Comparison of ENCODE assay signal across 28 cellular contexts in genomic region chr20:46606817-46607190, GRCh38. TPM values are rescaled to one million over a fixed set of nuclear protein-coding genes. Genes with fewer than 3 reads are reported as not detected.
DNase-seq lines count a peak whose midpoint lies in the region; ATAC-seq, FAIRE-seq and TF ChIP-seq lines count a peak whose summit lies in the region.
"Had no signal": no experiment of that assay in that cellular context is flagged by ENCODE, and none has a peak within 500 bp of the region (broad histone marks: within the 10 kb centered on the region; RNA-seq: fewer than 3 reads in every experiment).

No MANE protein-coding gene starts in this region.

- H3K9me3 Mint-ChIP-seq in stimulated activated naive CD8-positive, alpha-beta T cell treated with anti-CD3 and anti-CD28 coated beads, Interleukin-15, amount 100 ng/mL, for 72 hours, result peaks cover 0 to 7% of the 10 kb centered on the region in 2 donors
- peaks cover 9% of the 10 kb centered on the region for H3K9me3 Mint-ChIP-seq in osteocyte (ENCODE audit: unreplicated experiment)
- H3K9me3 Mint-ChIP-seq: CD4-positive, alpha-beta memory T cell; CD8-positive, alpha-beta memory T cell had no signal

- no TSS peak for BruUV-seq in K562 (replicated peaks; lab: Mats Ljungman, UMichigan)

- no peak for FAIRE-seq in K562 (lab: Jason Lieb, UNC)
- FAIRE-seq: A204.1, D721Med, G401.6, GM12878, GM12892, GM19239 had no signal

- H3K4me3 ChIP-seq in K562, result no peak overlapping the region
- no peak overlapping the region for H3K4me3 ChIP-seq in hepatocyte
- H3K4me3 ChIP-seq: BLaER1, GM12878 had no signal

- peak; percentile 14 for ATAC-seq in stimulated activated naive CD8-positive, alpha-beta T cell treated with anti-CD3 and anti-CD28 coated beads, Interleukin-15, Interleukin-2, amounts not matched to agents 100 U/mL and 50 U/mL, for 24 hours
- ATAC-seq in stimulated activated naive CD8-positive, alpha-beta T cell treated with anti-CD3 and anti-CD28 coated beads, Interleukin-15, amount 100 ng/mL, for 72 hours, result no peak
- ATAC-seq in K562 (no peak), HG03469 (IDR thresholded peaks at IDR 0.05; ENCODE audit: unreplicated experiment) (no peak)
- ATAC-seq: GM12878 had no signal

- no peak for TF ChIP-seq EP300 in K562 (IDR thresholded peaks at IDR 0.05; ENCODE audit: low read length)

- TF ChIP-seq CTCF in K562 (IDR thresholded peaks at IDR 0.05 in 2 of 3, conservative IDR thresholded peaks at IDR 0.05 in 1 of 3; ENCODE audit: insufficient read depth in 2 of 3, low read depth in 1 of 3, low read length in 3 of 3) (no peak), hepatocyte (IDR thresholded peaks at IDR 0.05; ENCODE audit: poor library complexity) (no peak), osteocyte (IDR thresholded peaks at IDR 0.05) (no peak), GM13977 (IDR thresholded peaks at IDR 0.05; ENCODE audit: extremely low read depth, insufficient read depth, missing control alignments) (no peak)

- H3K36me3 ChIP-seq in K562 (ENCODE audit: control insufficient read depth, insufficient read depth, low read length), result peaks cover 2% of the 10 kb centered on the region; the same call in 1 of the 3 replicates
- H3K36me3 ChIP-seq in hepatocyte (replicated peaks; ENCODE audit: insufficient read depth, low read depth), result no peaks in the 10 kb centered on the region
- H3K36me3 ChIP-seq: BE2C, BLaER1 had no signal

- H3K27ac ChIP-seq in K562 (ENCODE audit: extremely low read depth, low read depth, low read length) (no peak overlapping the region), hepatocyte (peak overlapping the region; percentile 50)
- H3K27ac ChIP-seq: BLaER1 had no signal

- no peak for TF ChIP-seq POLR2A in K562 (conservative IDR thresholded peaks at IDR 0.05)

- no peak overlapping the region for H3K27ac Mint-ChIP-seq in stimulated activated naive CD8-positive, alpha-beta T cell treated with anti-CD3 and anti-CD28 coated beads, Interleukin-15, amount 100 ng/mL, for 72 hours
- no peak overlapping the region for H3K27ac Mint-ChIP-seq in osteocyte (ENCODE audit: unreplicated experiment)
- H3K27ac Mint-ChIP-seq: CD14-positive monocyte; CD4-positive, alpha-beta memory T cell; CD4-positive, CD25-positive, alpha-beta regulatory T cell; CD8-positive, alpha-beta memory T cell had no signal

- no peaks in the 10 kb centered on the region for H3K9me2 ChIP-seq in hepatocyte (replicated peaks; ENCODE audit: insufficient read depth)

- TF ChIP-seq RAD21 in K562 (CRISPR knock-in tag; conservative IDR thresholded peaks at IDR 0.05 in 1 of 2, IDR thresholded peaks at IDR 0.05 in 1 of 2), result no peak

- H3K36me3 Mint-ChIP-seq in osteocyte (ENCODE audit: unreplicated experiment), result no peaks in the 10 kb centered on the region
- H3K36me3 Mint-ChIP-seq: CD14-positive monocyte; CD4-positive, CD25-positive, alpha-beta regulatory T cell had no signal

- H3K27me3 Mint-ChIP-seq in stimulated activated naive CD8-positive, alpha-beta T cell treated with anti-CD3 and anti-CD28 coated beads, Interleukin-15, amount 100 ng/mL, for 72 hours, result peaks cover 10% of the 10 kb centered on the region
- no peaks in the 10 kb centered on the region for H3K27me3 Mint-ChIP-seq in osteocyte (ENCODE audit: unreplicated experiment)

- peaks cover 1% of the 10 kb centered on the region for H3K4me1 Mint-ChIP-seq in stimulated activated naive CD8-positive, alpha-beta T cell treated with anti-CD3 and anti-CD28 coated beads, Interleukin-15, amount 100 ng/mL, for 72 hours
- no peaks in the 10 kb centered on the region for H3K4me1 Mint-ChIP-seq in osteocyte (ENCODE audit: unreplicated experiment)
- H3K4me1 Mint-ChIP-seq: CD14-positive monocyte; CD4-positive, alpha-beta memory T cell; CD4-positive, CD25-positive, alpha-beta regulatory T cell; CD8-positive, alpha-beta memory T cell had no signal

- H3K4me3 Mint-ChIP-seq in stimulated activated naive CD8-positive, alpha-beta T cell treated with anti-CD3 and anti-CD28 coated beads, Interleukin-15, amount 100 ng/mL, for 72 hours, result no peak overlapping the region
- no peak overlapping the region for H3K4me3 Mint-ChIP-seq in osteocyte (ENCODE audit: unreplicated experiment)
- H3K4me3 Mint-ChIP-seq: CD14-positive monocyte; CD4-positive, alpha-beta memory T cell; CD4-positive, CD25-positive, alpha-beta regulatory T cell; CD8-positive, alpha-beta memory T cell had no signal

- WGBS in K562 (ENCODE audit: insufficient coverage, low coverage, missing lambda C conversion rate), result 65% methylated on average over 4 of the region's 4 CpGs
- WGBS in hepatocyte (ENCODE audit: low lambda C conversion rate, missing lambda C conversion rate), result 100% methylated on average over 4 of the region's 4 CpGs

- no peak overlapping the region for H3K9ac ChIP-seq in K562 (ENCODE audit: insufficient read depth in 1 of 2, low read depth in 2 of 2, low read length in 2 of 2)
- H3K9ac ChIP-seq: BLaER1 had no signal

- H3K9me3 ChIP-seq in K562 (replicated peaks; ENCODE audit: control insufficient read depth, insufficient read depth, low read depth, low read length), result no peaks in the 10 kb centered on the region
- no peaks in the 10 kb centered on the region for H3K9me3 ChIP-seq in hepatocyte (ENCODE audit: low read depth)
- H3K9me3 ChIP-seq: BE2C had no signal

- CTCF ChIA-PET in K562 (lab: Yijun Ruan, JAX; ENCODE audit: low intra/inter-chr PET ratio), result no interaction called here

- in situ Hi-C loops in K562 (cut with MboI) (no loop called here), GM13977 (cut with MboI; ENCODE audit: low pct_unique_long_range_greater_than_20kb, low sequenced_read_pairs, unreplicated experiment) (no loop called here)

- H3K4me1 ChIP-seq in K562 (replicated peaks in 1 of 2; ENCODE audit: control insufficient read depth in 2 of 2, insufficient read depth in 2 of 2, low read length in 2 of 2) (no peaks in the 10 kb centered on the region; a peak in 1 of 5 replicates), hepatocyte (ENCODE audit: insufficient read depth) (peaks cover 16% of the 10 kb centered on the region)
- H3K4me1 ChIP-seq: BE2C had no signal

- no peak overlapping the region for H3K4me2 ChIP-seq in K562 (ENCODE audit: insufficient read depth, low read length)
- H3K4me2 ChIP-seq in hepatocyte, result no peak overlapping the region
- H3K4me2 ChIP-seq: BLaER1 had no signal

- H2AFZ ChIP-seq in K562 (ENCODE audit: low read depth, low read length) (no peak overlapping the region), hepatocyte (no peak overlapping the region)

- DNase-seq in stimulated activated naive CD8-positive, alpha-beta T cell treated with anti-CD3 and anti-CD28 coated beads, Interleukin-15, Interleukin-2, amounts not matched to agents 100 U/mL and 50 U/mL, for 24 hours, result no peak
- no peak for DNase-seq in stimulated activated naive CD8-positive, alpha-beta T cell treated with anti-CD3 and anti-CD28 coated beads, Interleukin-15, amount 100 ng/mL, for 72 hours
- DNase-seq in K562 (ENCODE audit: extremely low read depth in 1 of 4, low spot score in 3 of 4) (no peak), hepatocyte (ENCODE audit: low spot score) (no peak), osteocyte (ENCODE audit: extremely low spot score, unreplicated experiment) (peak; percentile 70), NCI-H187 treated with DMSO at 0.1 percent for 48 hours (lab: John Stamatoyannopoulos, UW) (no peak), GM13977 (ENCODE audit: low spot score) (no peak)
- DNase-seq: 8988T; ACHN; BE2C; C1 segment of cervical spinal cord; Calu3; CD4-positive, alpha-beta memory T cell; CD4-positive, CD25-positive, alpha-beta regulatory T cell; CD8-positive, alpha-beta memory T cell; COR-L47; DMS79 treated with DMSO at 0.1 percent for 48 hours had no signal

- H3K27me3 ChIP-seq in K562 (ENCODE audit: control insufficient read depth in 2 of 2, insufficient read depth in 2 of 2, low read length in 2 of 2) (no peaks in the 10 kb centered on the region), hepatocyte (no peaks in the 10 kb centered on the region)
- H3K27me3 ChIP-seq: BLaER1 had no signal

- H4K20me1 ChIP-seq in K562 (replicated peaks; ENCODE audit: control insufficient read depth, insufficient read depth, low read length) (no peaks in the 10 kb centered on the region), hepatocyte (ENCODE audit: insufficient read depth, poor library complexity, severe bottlenecking) (no peaks in the 10 kb centered on the region)
- H4K20me1 ChIP-seq: BLaER1 had no signal

- POLR2A ChIA-PET in K562 (lab: Yijun Ruan, JAX), result interaction anchor here (3.1 kb wide), 1 partner anchor 10 kb away, joined by 12 read pairs; no protein-coding TSS in a partner anchor

- no peaks in the 10 kb centered on the region for H3K9me1 ChIP-seq in K562 (ENCODE audit: control insufficient read depth, insufficient read depth, low read length)

- H3K79me2 ChIP-seq in K562 (ENCODE audit: control insufficient read depth, insufficient read depth, low read length), result no peaks in the 10 kb centered on the region
- H3K79me2 ChIP-seq in hepatocyte, result no peaks in the 10 kb centered on the region

- intact Hi-C loops in K562 (cut with micrococcal nuclease), result no loop called here

RNA-seq across cellular contexts. Expression of gene SLC13A3, which starts 44.5 kb away (rescaled TPM):
- 16.8 and 17.8 TPM in 2 replicates for total RNA-seq in K562 (2011; cell fraction: chromatin; rRNA removed; ENCODE audit: low replicate concordance)
- 12.0 and 14.7 TPM in 2 replicates for total RNA-seq in K562 (2011; cell fraction: nucleolus; rRNA removed)
- total RNA-seq in K562 (2011; cell fraction: nucleoplasm; rRNA removed), result 20.2 and 32.4 TPM in 2 replicates
- 9.9 and 10.0 TPM in 2 replicates for total RNA-seq in K562 (2014; rRNA removed)
- 8.5 and 8.8 TPM in 2 replicates for total RNA-seq in K562 (2014; rRNA removed; fragmentation: Illumina TruSeq; extraction: Trizol)
- total RNA-seq in K562 (2015; rRNA removed; fragmentation: Illumina TruSeq; extraction: Trizol), result 6.4 and 7.1 TPM in 2 replicates
- total RNA-seq in K562 (2021), result 14.9 and 16.4 TPM in 2 replicates
- polyA plus RNA-seq in K562 (2011; rRNA removed), result 8.5 and 11.2 TPM in 2 replicates
- 6.1 and 11.5 TPM in 2 replicates for polyA plus RNA-seq in K562 (2011; cell fraction: cytosol; rRNA removed)
- polyA plus RNA-seq in K562 (2011; cell fraction: nucleus; rRNA removed), result 12.4 and 12.9 TPM in 2 replicates
- 9.8 and 12.8 TPM in 2 replicates for polyA plus RNA-seq in K562 (2012)
- 15.0 and 15.7 TPM in 2 replicates for polyA plus RNA-seq in K562 (2014; fragmentation: Illumina TruSeq; extraction: Trizol)
- 1 to 10 TPM; 5.5 to 7.3 TPM for polyA plus RNA-seq in K562 (2014; fragmentation: Nextera tagmentation; extraction: Ambion mirVana)
- 7.9 and 9.1 TPM in 2 replicates for polyA plus RNA-seq in K562 (2014; rRNA removed)
- polyA minus RNA-seq in K562 (2011; rRNA and poly(A)+ RNA removed), result 9.0 and 11.4 TPM in 2 replicates
- 6.6 and 8.1 TPM in 2 replicates for polyA minus RNA-seq in K562 (2011; cell fraction: cytosol; rRNA and poly(A)+ RNA removed)
- polyA minus RNA-seq in K562 (2011; cell fraction: nucleus; rRNA and poly(A)+ RNA removed), result 6.6 and 14.7 TPM in 2 replicates
- total RNA-seq in hepatocyte, result 1.8 and 2.4 TPM in 2 replicates
- polyA plus RNA-seq in hepatocyte, result 6.7 and 9.4 TPM in 2 replicates
- total RNA-seq in osteocyte, result 1.8 and 2.1 TPM in 2 replicates
- total RNA-seq: Calu3 had no signal
- polyA plus RNA-seq: CD14-positive monocyte; CD4-positive, alpha-beta memory T cell; CD4-positive, CD25-positive, alpha-beta regulatory T cell; CD8-positive, alpha-beta memory T cell had no signal

RNA-seq across cellular contexts. Expression of gene OCSTAMP, which starts 56.4 kb away (rescaled TPM):
- total RNA-seq in K562 (2011; cell fraction: chromatin; rRNA removed; ENCODE audit: low replicate concordance), result not detected in 2 replicates
- not detected in 2 replicates for total RNA-seq in K562 (2011; cell fraction: nucleolus; rRNA removed)
- total RNA-seq in K562 (2011; cell fraction: nucleoplasm; rRNA removed), result not detected in 2 replicates
- total RNA-seq in K562 (2014; rRNA removed) (not detected in 2 replicates), K562 (2014; rRNA removed; fragmentation: Illumina TruSeq; extraction: Trizol) (not detected in 2 replicates), K562 (2015; rRNA removed; fragmentation: Illumina TruSeq; extraction: Trizol) (not detected in 2 replicates), K562 (2021) (not detected in 2 replicates), hepatocyte (not detected in 2 replicates), osteocyte (not detected in 2 replicates)
- polyA plus RNA-seq in K562 (2011; rRNA removed) (not detected in 2 replicates), K562 (2014; fragmentation: Illumina TruSeq; extraction: Trizol) (not detected in 2 replicates), K562 (2014; fragmentation: Nextera tagmentation; extraction: Ambion mirVana) (not detected), K562 (2014; rRNA removed) (not detected in 2 replicates), hepatocyte (not detected in 2 replicates)
- polyA plus RNA-seq in K562 (2011; cell fraction: cytosol; rRNA removed), result not detected in 2 replicates
- polyA plus RNA-seq in K562 (2011; cell fraction: nucleus; rRNA removed), result 0.06 TPM in 1 of 2 replicates, not detected in the other
- not detected in 2 replicates for polyA plus RNA-seq in K562 (2012)
- not detected in 2 replicates for polyA minus RNA-seq in K562 (2011; rRNA and poly(A)+ RNA removed)
- not detected in 2 replicates for polyA minus RNA-seq in K562 (2011; cell fraction: cytosol; rRNA and poly(A)+ RNA removed)
- polyA minus RNA-seq in K562 (2011; cell fraction: nucleus; rRNA and poly(A)+ RNA removed), result not detected in 2 replicates
- total RNA-seq: A673; Calu3; CD4-positive, alpha-beta memory T cell; CD4-positive, CD25-positive, alpha-beta regulatory T cell; CD8-positive, alpha-beta memory T cell had no signal
- polyA plus RNA-seq: AG04450; CD14-positive monocyte; CD4-positive, alpha-beta memory T cell; CD4-positive, CD25-positive, alpha-beta regulatory T cell; CD8-positive, alpha-beta memory T cell had no signal
